ENCODE assay signal across 21 cellular contexts in the genomic region with DNA sequence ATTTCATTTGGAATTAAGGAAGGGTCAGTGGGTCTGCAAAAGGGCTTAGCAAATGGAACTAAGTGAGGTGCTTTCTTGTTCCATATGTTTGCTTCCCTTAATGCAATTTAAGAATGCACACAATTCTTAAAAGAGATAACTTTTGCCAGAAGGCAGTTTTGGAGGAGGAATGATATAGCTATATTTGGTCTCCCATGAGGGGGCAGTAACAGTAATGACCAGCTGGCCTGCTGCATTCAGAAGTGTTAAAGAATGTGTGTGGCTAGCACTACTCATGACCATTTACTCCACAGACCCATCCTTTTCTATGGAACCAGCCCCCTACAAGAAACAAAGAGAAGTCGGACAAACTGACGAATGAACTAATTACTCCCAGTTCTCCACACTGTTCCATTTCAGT.
A peak's percentile ranks its signal among the peaks of the same experiment; 100 is the strongest.
DNase-seq lines count a peak whose midpoint lies in the region; ATAC-seq and TF ChIP-seq lines count a peak whose summit lies in the region.
"Had no signal": no experiment of that assay in that cellular context is flagged by ENCODE, and none has a peak within 500 bp of the region (broad histone marks: within the 10 kb centered on the region; RNA-seq: fewer than 3 reads in every experiment).

No MANE protein-coding gene starts in this region.

- peaks cover 4% of the 10 kb centered on the region for H3K27me3 Mint-ChIP-seq in activated naive CD4-positive, alpha-beta T cell treated with anti-CD3 and anti-CD28 coated beads for 36 hours (ENCODE audit: low read depth)

- ATAC-seq in gastrocnemius medialis (no peak), right cardiac atrium (no peak)

- in situ Hi-C loops in gastrocnemius medialis (cut with MboI; ENCODE audit: low sequenced_read_pairs in 4 of 4), result no loop called here

- H3K4me1 ChIP-seq in HEK293 (ENCODE audit: control insufficient read depth, insufficient read depth, low read length) (peaks cover 27% of the 10 kb centered on the region), gastrocnemius medialis (peaks cover 17 to 28% of the 10 kb centered on the region in 2 donors), right cardiac atrium (ENCODE audit: control insufficient read depth, insufficient read depth, low read length) (peaks cover 3% of the 10 kb centered on the region)

- H3K36me3 ChIP-seq in HEK293 (ENCODE audit: control insufficient read depth in 2 of 2, insufficient read depth in 1 of 2, low read length in 2 of 2) (no peaks in the 10 kb centered on the region), gastrocnemius medialis (no peaks in the 10 kb centered on the region)
- H3K36me3 ChIP-seq: MG63 had no signal

- WGBS in right cardiac atrium, result 98% methylated on average over 2 of the region's 2 CpGs

- no peaks in the 10 kb centered on the region for H3K4me1 Mint-ChIP-seq in activated naive CD4-positive, alpha-beta T cell treated with anti-CD3 and anti-CD28 coated beads for 36 hours (ENCODE audit: low read depth)
- H3K4me1 Mint-ChIP-seq: CD4-positive, CD25-positive, alpha-beta regulatory T cell had no signal

- no peaks in the 10 kb centered on the region for H3K27me3 ChIP-seq in gastrocnemius medialis
- no peaks in the 10 kb centered on the region for H3K27me3 ChIP-seq in right cardiac atrium (ENCODE audit: control insufficient read depth, insufficient read depth)
- H3K27me3 ChIP-seq: MG63 had no signal

- no peak overlapping the region for H3K4me3 Mint-ChIP-seq in activated naive CD4-positive, alpha-beta T cell treated with anti-CD3 and anti-CD28 coated beads for 36 hours
- H3K4me3 Mint-ChIP-seq: CD4-positive, CD25-positive, alpha-beta regulatory T cell had no signal

- H3K27ac Mint-ChIP-seq in activated naive CD4-positive, alpha-beta T cell treated with anti-CD3 and anti-CD28 coated beads for 36 hours, result no peak overlapping the region
- H3K27ac Mint-ChIP-seq: CD4-positive, CD25-positive, alpha-beta regulatory T cell had no signal

- H3K9me3 ChIP-seq in HEK293 (ENCODE audit: control insufficient read depth, insufficient read depth, low read depth, low read length) (no peaks in the 10 kb centered on the region), gastrocnemius medialis (no peaks in the 10 kb centered on the region), right cardiac atrium (ENCODE audit: control insufficient read depth, low read length) (no peaks in the 10 kb centered on the region)

- TF ChIP-seq CTCF in HEK293 (tag by site-specific recombination; IDR thresholded peaks at IDR 0.05), result no peak
- TF ChIP-seq CTCF in choroid plexus epithelial cell (conservative IDR thresholded peaks at IDR 0.05; ENCODE audit: low read depth, low read length), result peak; percentile 44
- no peak for TF ChIP-seq CTCF in gastrocnemius medialis (IDR thresholded peaks at IDR 0.05 in 4 of 5, conservative IDR thresholded peaks at IDR 0.05 in 1 of 5)

- DNase-seq in DMS 273 (lab: John Stamatoyannopoulos, UW; ENCODE audit: unreplicated experiment) (peak; percentile 36), DMS 273 treated with DMSO at 0.1 percent for 48 hours (lab: John Stamatoyannopoulos, UW) (no peak), choroid plexus epithelial cell (ENCODE audit: low read depth) (peak; percentile 47), gastrocnemius medialis (no peak), putamen (ENCODE audit: low spot score) (no peak), right cardiac atrium (no peak)
- DNase-seq in activated naive CD4-positive, alpha-beta T cell treated with anti-CD3 and anti-CD28 coated beads for 36 hours, result no peak
- DNase-seq: 8988T; Calu3; CD4-positive, CD25-positive, alpha-beta regulatory T cell; DMS79 treated with DMSO at 0.1 percent for 48 hours; GF-D8; GOT3; MG63; NCI-H1092 treated with DMSO at 0.1 percent for 48 hours; NCI-H1694 treated with DMSO at 0.1 percent for 48 hours; NCI-H446 treated with DMSO at 0.1 percent for 48 hours; NCI-H774; SHP77 had no signal

- POLR2A ChIA-PET in HEK293 (lab: Yijun Ruan, JAX), result no interaction called here

- TF ChIP-seq POLR2A in gastrocnemius medialis (IDR thresholded peaks at IDR 0.05), result no peak

- no peaks in the 10 kb centered on the region for H3K36me3 Mint-ChIP-seq in activated naive CD4-positive, alpha-beta T cell treated with anti-CD3 and anti-CD28 coated beads for 36 hours (ENCODE audit: low read depth)
- H3K36me3 Mint-ChIP-seq: CD4-positive, CD25-positive, alpha-beta regulatory T cell had no signal

- CTCF ChIA-PET in HEK293 (lab: Yijun Ruan, JAX), result interaction anchor here (0.7 to 1.5 kb wide), 6 partner anchors 11 to 168 kb away, joined by 3 to 6 read pairs (median 4); no protein-coding TSS in a partner anchor
- CTCF ChIA-PET in activated naive CD4-positive, alpha-beta T cell treated with anti-CD3 and anti-CD28 coated beads for 36 hours (lab: Charles Lee), result interaction anchor here (1.7 to 4.6 kb wide), 4 partner anchors 31 to 159 kb away, joined by 6 to 21 read pairs (median 7); no protein-coding TSS in a partner anchor

- intact Hi-C loops in gastrocnemius medialis (cut with DNase I; ENCODE audit: low total_unique reads), result no loop called here
- intact Hi-C loops in activated naive CD4-positive, alpha-beta T cell treated with anti-CD3 and anti-CD28 coated beads for 36 hours (cut with micrococcal nuclease), result no loop called here
- intact Hi-C loops in right cardiac atrium (cut with DNase I), result no loop called here

- H3K27ac ChIP-seq in HEK293 (ENCODE audit: extremely low read depth, low read depth, low read length) (peak overlapping the region; percentile 17), gastrocnemius medialis (peak overlapping the region in 3 of 4 donors; percentile 16 to 23 (median 16)), right cardiac atrium (ENCODE audit: low read length) (no peak overlapping the region)
- H3K27ac ChIP-seq: KMS-11 had no signal

- H3K9me3 Mint-ChIP-seq in activated naive CD4-positive, alpha-beta T cell treated with anti-CD3 and anti-CD28 coated beads for 36 hours, result peaks cover 2% of the 10 kb centered on the region

- H3K4me3 ChIP-seq in HEK293 (ENCODE audit: low read depth, low read length), result no peak overlapping the region
- H3K4me3 ChIP-seq in choroid plexus epithelial cell (ENCODE audit: low read depth, low read length), result no peak overlapping the region
- H3K4me3 ChIP-seq in gastrocnemius medialis, result no peak overlapping the region
- no peak overlapping the region for H3K4me3 ChIP-seq in right cardiac atrium (ENCODE audit: low read length)
- H3K4me3 ChIP-seq: MG63 had no signal

TF ChIP-seq in HEK293, 187 proteins besides CTCF, POLR2A, EP300 and RAD21 (continues in another document):
- no peak for TF ChIP-seq ZNF596 (tag by site-specific recombination; IDR thresholded peaks at IDR 0.05)
- TF ChIP-seq, protein P1, sequence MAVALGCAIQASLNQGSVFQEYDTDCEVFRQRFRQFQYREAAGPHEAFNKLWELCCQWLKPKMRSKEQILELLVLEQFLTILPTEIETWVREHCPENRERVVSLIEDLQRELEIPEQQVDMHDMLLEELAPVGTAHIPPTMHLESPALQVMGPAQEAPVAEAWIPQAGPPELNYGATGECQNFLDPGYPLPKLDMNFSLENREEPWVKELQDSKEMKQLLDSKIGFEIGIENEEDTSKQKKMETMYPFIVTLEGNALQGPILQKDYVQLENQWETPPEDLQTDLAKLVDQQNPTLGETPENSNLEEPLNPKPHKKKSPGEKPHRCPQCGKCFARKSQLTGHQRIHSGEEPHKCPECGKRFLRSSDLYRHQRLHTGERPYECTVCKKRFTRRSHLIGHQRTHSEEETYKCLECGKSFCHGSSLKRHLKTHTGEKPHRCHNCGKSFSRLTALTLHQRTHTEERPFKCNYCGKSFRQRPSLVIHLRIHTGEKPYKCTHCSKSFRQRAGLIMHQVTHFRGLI (tag by site-specific recombination; IDR thresholded peaks at IDR 0.05), result no peak
- TF ChIP-seq, protein P2, sequence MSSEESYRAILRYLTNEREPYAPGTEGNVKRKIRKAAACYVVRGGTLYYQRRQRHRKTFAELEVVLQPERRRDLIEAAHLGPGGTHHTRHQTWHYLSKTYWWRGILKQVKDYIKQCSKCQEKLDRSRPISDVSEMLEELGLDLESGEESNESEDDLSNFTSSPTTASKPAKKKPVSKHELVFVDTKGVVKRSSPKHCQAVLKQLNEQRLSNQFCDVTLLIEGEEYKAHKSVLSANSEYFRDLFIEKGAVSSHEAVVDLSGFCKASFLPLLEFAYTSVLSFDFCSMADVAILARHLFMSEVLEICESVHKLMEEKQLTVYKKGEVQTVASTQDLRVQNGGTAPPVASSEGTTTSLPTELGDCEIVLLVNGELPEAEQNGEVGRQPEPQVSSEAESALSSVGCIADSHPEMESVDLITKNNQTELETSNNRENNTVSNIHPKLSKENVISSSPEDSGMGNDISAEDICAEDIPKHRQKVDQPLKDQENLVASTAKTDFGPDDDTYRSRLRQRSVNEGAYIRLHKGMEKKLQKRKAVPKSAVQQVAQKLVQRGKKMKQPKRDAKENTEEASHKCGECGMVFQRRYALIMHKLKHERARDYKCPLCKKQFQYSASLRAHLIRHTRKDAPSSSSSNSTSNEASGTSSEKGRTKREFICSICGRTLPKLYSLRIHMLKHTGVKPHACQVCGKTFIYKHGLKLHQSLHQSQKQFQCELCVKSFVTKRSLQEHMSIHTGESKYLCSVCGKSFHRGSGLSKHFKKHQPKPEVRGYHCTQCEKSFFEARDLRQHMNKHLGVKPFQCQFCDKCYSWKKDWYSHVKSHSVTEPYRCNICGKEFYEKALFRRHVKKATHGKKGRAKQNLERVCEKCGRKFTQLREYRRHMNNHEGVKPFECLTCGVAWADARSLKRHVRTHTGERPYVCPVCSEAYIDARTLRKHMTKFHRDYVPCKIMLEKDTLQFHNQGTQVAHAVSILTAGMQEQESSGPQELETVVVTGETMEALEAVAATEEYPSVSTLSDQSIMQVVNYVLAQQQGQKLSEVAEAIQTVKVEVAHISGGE (tag by site-specific recombination; conservative IDR thresholded peaks at IDR 0.05; ENCODE audit: low read depth), result no peak
- TF ChIP-seq ZNF2 (tag by site-specific recombination; IDR thresholded peaks at IDR 0.05), result no peak
- TF ChIP-seq, protein P3, sequence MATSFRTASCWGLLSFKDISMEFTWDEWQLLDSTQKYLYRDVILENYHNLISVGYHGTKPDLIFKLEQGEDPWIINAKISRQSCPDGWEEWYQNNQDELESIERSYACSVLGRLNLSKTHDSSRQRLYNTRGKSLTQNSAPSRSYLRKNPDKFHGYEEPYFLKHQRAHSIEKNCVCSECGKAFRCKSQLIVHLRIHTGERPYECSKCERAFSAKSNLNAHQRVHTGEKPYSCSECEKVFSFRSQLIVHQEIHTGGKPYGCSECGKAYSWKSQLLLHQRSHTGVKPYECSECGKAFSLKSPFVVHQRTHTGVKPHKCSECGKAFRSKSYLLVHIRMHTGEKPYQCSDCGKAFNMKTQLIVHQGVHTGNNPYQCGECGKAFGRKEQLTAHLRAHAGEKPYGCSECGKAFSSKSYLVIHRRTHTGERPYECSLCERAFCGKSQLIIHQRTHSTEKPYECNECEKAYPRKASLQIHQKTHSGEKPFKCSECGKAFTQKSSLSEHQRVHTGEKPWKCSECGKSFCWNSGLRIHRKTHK (tag by site-specific recombination; IDR thresholded peaks at IDR 0.05), result no peak
- TF ChIP-seq ZNF433 (tag by site-specific recombination; IDR thresholded peaks at IDR 0.05; ENCODE audit: low read depth), result no peak

Comparison
In these comparisons a context has a peak if more than half of its experiments do, and no peak if none do; other contexts are left out.
1. DNase-seq: peak in DMS 273 (single experiment) and choroid plexus epithelial cell (single experiment); none in DMS 273 treated with DMSO at 0.1 percent for 48 hours (single experiment), gastrocnemius medialis (0 of 2), putamen (single experiment), activated naive CD4-positive, alpha-beta T cell treated with anti-CD3 and anti-CD28 coated beads for 36 hours (single experiment) and right cardiac atrium (0 of 3).